In the genomic region with DNA sequence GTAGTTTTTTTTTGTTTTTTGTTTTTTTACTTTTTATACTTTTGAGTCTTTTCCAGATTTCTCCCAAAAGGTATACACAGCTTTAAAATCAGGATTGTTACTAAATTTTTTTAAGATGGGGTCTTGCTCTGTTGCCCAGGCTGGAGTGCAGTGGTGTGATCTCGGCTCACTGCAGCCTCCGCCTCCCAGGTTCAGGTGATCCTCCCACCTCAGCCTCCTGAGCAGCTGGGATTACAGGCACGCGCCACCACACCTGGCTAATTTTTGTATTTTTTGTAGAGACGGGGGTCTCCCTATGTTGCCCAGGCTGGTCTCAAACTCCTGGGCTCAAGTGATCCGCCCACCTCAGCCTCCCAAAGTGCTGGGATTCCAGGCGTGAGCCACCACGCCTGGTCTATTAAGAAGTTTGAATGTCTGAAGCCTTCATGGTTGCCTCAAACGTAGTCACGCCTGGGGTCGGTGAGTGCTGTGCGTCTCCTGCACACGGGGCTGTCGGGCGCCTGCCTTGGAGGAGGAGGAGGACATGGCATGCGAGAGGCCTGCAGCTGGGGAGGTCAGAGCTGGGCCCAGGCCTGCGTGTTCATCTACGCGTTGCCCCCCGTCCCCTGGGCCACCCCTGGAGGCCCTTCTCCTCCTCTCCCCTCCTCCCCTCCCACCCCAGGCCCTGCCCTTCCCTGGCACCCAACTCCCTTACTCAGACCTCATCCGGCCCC, we compare ENCODE assay signal across 17 cellular contexts. TPM values are rescaled to one million over a fixed set of nuclear protein-coding genes. Genes with fewer than 3 reads are reported as not detected.
"Had no signal": no experiment of that assay in that cellular context is flagged by ENCODE, and none has a peak within 500 bp of the region (broad histone marks: within the 10 kb centered on the region; RNA-seq: fewer than 3 reads in every experiment).

No MANE protein-coding gene starts in this region.

RNA-seq across cellular contexts. Expression of a gene that starts 10.8 kb away (rescaled TPM):
- total RNA-seq: omental fat pad, ovary, right lobe of liver, sigmoid colon, stomach, subcutaneous adipose tissue, temporal lobe, ureter, vagina had no signal
- polyA plus RNA-seq: neural cell, ovary, sigmoid colon, small intestine, stomach had no signal

RNA-seq across cellular contexts. Expression of a gene that starts 23.3 kb away (rescaled TPM):
- total RNA-seq: natural killer cell, omental fat pad, ovary, progenitor cell of endocrine pancreas, right cardiac atrium, right lobe of liver, sigmoid colon, stomach, subcutaneous adipose tissue, temporal lobe, thoracic aorta, tibial nerve, upper lobe of left lung, ureter, vagina had no signal
- polyA plus RNA-seq: neural cell, ovary, right cardiac atrium, stomach had no signal

RNA-seq across cellular contexts. Expression of a gene that starts 48.8 kb away (rescaled TPM):
- total RNA-seq: progenitor cell of endocrine pancreas had no signal
- polyA plus RNA-seq: neural cell had no signal
